ENCODE assay signal across 27 cellular contexts in genomic region chr3:161265916-161266571, GRCh38. TPM values are rescaled to one million over a fixed set of nuclear protein-coding genes. Genes with fewer than 3 reads are reported as not detected.
DNase-seq lines count a peak whose midpoint lies in the region; ATAC-seq, FAIRE-seq and TF ChIP-seq lines count a peak whose summit lies in the region.
"Had no signal": no experiment of that assay in that cellular context is flagged by ENCODE, and none has a peak within 500 bp of the region (broad histone marks: within the 10 kb centered on the region; RNA-seq: fewer than 3 reads in every experiment).

No MANE protein-coding gene starts in this region.

- intact Hi-C loops in endothelial cell of umbilical vein (cut with micrococcal nuclease), result loop anchor here (1.0 to 5.0 kb wide), 5 partner anchors 45 to 701 kb away; partner anchors contain the start of genes KPNA4 and NMD3

- POLR2A ChIA-PET in endothelial cell of umbilical vein (lab: Charles Lee), result no interaction called here

- CTCF ChIA-PET in endothelial cell of umbilical vein (lab: Charles Lee), result interaction anchor here (0.6 to 1.7 kb wide), 4 partner anchors 9 to 309 kb away, joined by 3 to 7 read pairs (median 5); no protein-coding TSS in a partner anchor

- H2BK120ac ChIP-seq in neuronal stem cell (ENCODE audit: low read depth, low read length), result no peak overlapping the region

- H3K23ac ChIP-seq in neuronal stem cell (ENCODE audit: low read depth, low read length, poor library complexity), result no peak overlapping the region

- H3K9ac ChIP-seq in endothelial cell of umbilical vein (replicated peaks; ENCODE audit: extremely low read depth, insufficient read depth, low read length) (peak overlapping the region; percentile 34), neuronal stem cell (ENCODE audit: low read depth, low read length, poor library complexity) (no peak overlapping the region)

- no peak for TF ChIP-seq POLR2A in endothelial cell of umbilical vein (IDR thresholded peaks at IDR 0.05; ENCODE audit: low read depth, low read length)
- TF ChIP-seq POLR2A in gastroesophageal sphincter (IDR thresholded peaks at IDR 0.05), result no peak

- no peak overlapping the region for H3K14ac ChIP-seq in neuronal stem cell (ENCODE audit: low read length)

- H3K79me1 ChIP-seq in neuronal stem cell (ENCODE audit: low read depth, low read length), result no peaks in the 10 kb centered on the region

- TF ChIP-seq EP300 in gastroesophageal sphincter (IDR thresholded peaks at IDR 0.05), result no peak

- no peak overlapping the region for H4K91ac ChIP-seq in neuronal stem cell (ENCODE audit: low read depth, low read length, poor library complexity)

- H3K4me3 ChIP-seq in endothelial cell of umbilical vein (replicated peaks in 1 of 3; ENCODE audit: insufficient read depth in 1 of 3, low read depth in 1 of 3, low read length in 3 of 3) (no peak overlapping the region), osteoblast (ENCODE audit: insufficient read depth, low read length) (no peak overlapping the region), gastroesophageal sphincter (no peak overlapping the region), neuronal stem cell (ENCODE audit: low read length in 2 of 2) (no peak overlapping the region)
- H3K4me3 ChIP-seq: heart right ventricle, testis had no signal

- no peak overlapping the region for H3K4ac ChIP-seq in neuronal stem cell (ENCODE audit: low read length)

- TF ChIP-seq CTCF in endothelial cell of umbilical vein (IDR thresholded peaks at IDR 0.05; ENCODE audit: extremely low read depth in 1 of 2, insufficient read depth in 1 of 2, low read depth in 1 of 2, low read length in 2 of 2) (no peak), osteoblast (IDR thresholded peaks at IDR 0.05; ENCODE audit: extremely low read depth, low read depth, low read length) (no peak), gastroesophageal sphincter (IDR thresholded peaks at IDR 0.05) (no peak)

- H2AFZ ChIP-seq in endothelial cell of umbilical vein (ENCODE audit: low read depth, low read length) (no peak overlapping the region), osteoblast (ENCODE audit: low read length) (no peak overlapping the region), neuronal stem cell (ENCODE audit: low read length) (no peak overlapping the region)

- H3K79me2 ChIP-seq in endothelial cell of umbilical vein (ENCODE audit: control insufficient read depth, insufficient read depth, low read length), result peaks cover 2% of the 10 kb centered on the region
- H3K79me2 ChIP-seq in osteoblast (ENCODE audit: insufficient read depth, low read length), result no peaks in the 10 kb centered on the region

- H2BK5ac ChIP-seq in neuronal stem cell (ENCODE audit: low read length), result no peak overlapping the region

- H3K27me3 ChIP-seq in endothelial cell of umbilical vein (ENCODE audit: control insufficient read depth in 2 of 2, insufficient read depth in 2 of 2, low read length in 2 of 2), result no peaks in the 10 kb centered on the region
- no peaks in the 10 kb centered on the region for H3K27me3 ChIP-seq in osteoblast (ENCODE audit: insufficient read depth, low read length)
- H3K27me3 ChIP-seq in gastroesophageal sphincter, result no peaks in the 10 kb centered on the region
- no peaks in the 10 kb centered on the region for H3K27me3 ChIP-seq in neuronal stem cell (ENCODE audit: control insufficient read depth in 3 of 3, insufficient read depth in 3 of 3, low read depth in 1 of 3, low read length in 3 of 3)
- H3K27me3 ChIP-seq: heart right ventricle, testis had no signal

- ATAC-seq in gastroesophageal sphincter (no peak), GM19455 (IDR thresholded peaks at IDR 0.05; ENCODE audit: unreplicated experiment) (no peak)
- ATAC-seq: naive thymus-derived CD4-positive, alpha-beta T cell; stimulated activated naive B cell treated with anti-CD40 and anti-IgM and Interleukin-4, amounts not matched to agents 10 μg/mL and 1 μg/mL and 100 μg/mL, for 72 hours had no signal

- H4K8ac ChIP-seq in neuronal stem cell (ENCODE audit: low read depth, low read length), result no peak overlapping the region

- H3K9me3 ChIP-seq in endothelial cell of umbilical vein (replicated peaks; ENCODE audit: control insufficient read depth, insufficient read depth, low read length) (peaks cover 2% of the 10 kb centered on the region), osteoblast (ENCODE audit: low read depth, low read length) (no peaks in the 10 kb centered on the region), gastroesophageal sphincter (no peaks in the 10 kb centered on the region), neuronal stem cell (replicated peaks in 1 of 2; ENCODE audit: control insufficient read depth in 2 of 2, insufficient read depth in 1 of 2, low read depth in 1 of 2, low read length in 2 of 2) (peaks cover 0 to 21% of the 10 kb centered on the region in 2 donors)
- H3K9me3 ChIP-seq: testis had no signal

- H2BK12ac ChIP-seq in neuronal stem cell (ENCODE audit: low read length), result no peak overlapping the region

- H4K20me1 ChIP-seq in endothelial cell of umbilical vein (replicated peaks; ENCODE audit: control insufficient read depth, extremely low read depth, insufficient read depth, low read length), result no peaks in the 10 kb centered on the region
- H4K20me1 ChIP-seq in osteoblast (ENCODE audit: insufficient read depth, low read length), result no peaks in the 10 kb centered on the region

- H3K36me3 ChIP-seq in endothelial cell of umbilical vein (ENCODE audit: control insufficient read depth in 2 of 2, extremely low read depth in 1 of 2, insufficient read depth in 2 of 2, low read length in 2 of 2) (peaks cover 0 to 3% of the 10 kb centered on the region in 2 experiments), osteoblast (ENCODE audit: insufficient read depth, low read length) (no peaks in the 10 kb centered on the region), gastroesophageal sphincter (peaks cover 0 to 23% of the 10 kb centered on the region in 2 donors), neuronal stem cell (replicated peaks in 1 of 2; ENCODE audit: control insufficient read depth in 2 of 2, insufficient read depth in 2 of 2, low read length in 2 of 2) (no peaks in the 10 kb centered on the region)

- no peak overlapping the region for H2AK5ac ChIP-seq in neuronal stem cell (ENCODE audit: low read depth, low read length)

- TSS peak; percentile 69 for BruUV-seq in endothelial cell of umbilical vein (replicated peaks; lab: Mats Ljungman, UMichigan)

- no peaks in the 10 kb centered on the region for H3K9me1 ChIP-seq in endothelial cell of umbilical vein (replicated peaks; ENCODE audit: control insufficient read depth, extremely low read depth, insufficient read depth, low read length)

- no peak overlapping the region for H3K18ac ChIP-seq in neuronal stem cell (ENCODE audit: low read length)

- dilution Hi-C loops in endothelial cell of umbilical vein (cut with MboI; ENCODE audit: extremely low pct_ligation_motif_present, low sequenced_read_pairs), result no loop called here

- H3K4me1 ChIP-seq in endothelial cell of umbilical vein (ENCODE audit: control insufficient read depth, extremely low read depth, insufficient read depth, low read length) (peaks cover 23% of the 10 kb centered on the region), osteoblast (ENCODE audit: insufficient read depth, low read length) (peaks cover 36% of the 10 kb centered on the region), gastroesophageal sphincter (no peaks in the 10 kb centered on the region), neuronal stem cell (ENCODE audit: control insufficient read depth in 2 of 2, insufficient read depth in 1 of 2, low read depth in 1 of 2, low read length in 2 of 2) (no peaks in the 10 kb centered on the region)
- H3K4me1 ChIP-seq: testis had no signal

- H3K4me2 ChIP-seq in endothelial cell of umbilical vein (ENCODE audit: insufficient read depth, low read length), result peak overlapping the region; percentile 84
- H3K4me2 ChIP-seq in osteoblast (ENCODE audit: insufficient read depth, low read length), result no peak overlapping the region
- H3K4me2 ChIP-seq in neuronal stem cell (ENCODE audit: insufficient read depth, low read length, poor library complexity, severe bottlenecking), result no peak overlapping the region

- H3K27ac ChIP-seq in endothelial cell of umbilical vein (ENCODE audit: insufficient read depth, low read depth, low read length), result peak overlapping the region; percentile 86
- peak overlapping the region; percentile 63 for H3K27ac ChIP-seq in osteoblast (ENCODE audit: low read depth, low read length)
- H3K27ac ChIP-seq in gastroesophageal sphincter, result no peak overlapping the region
- H3K27ac ChIP-seq in neuronal stem cell (replicated peaks; ENCODE audit: low read length), result no peak overlapping the region
- H3K27ac ChIP-seq: heart right ventricle, HL-60, testis had no signal

- WGBS in gastroesophageal sphincter (ENCODE audit: low coverage in 1 of 2), 2 donors, result 75 to 100% methylated on average over 3 to 4 of the region's 5 CpGs
- no CpG with 5 or more reads among the region's 5 CpGs for WGBS in neuronal stem cell (ENCODE audit: extremely low coverage in 2 of 2, insufficient read length in 2 of 2, insufficient replicate concordance in 1 of 2), 2 donors

- DNase-seq in EH (ENCODE audit: low read depth), result peak; percentile 58
- peak; percentile 80 for DNase-seq in M059J (ENCODE audit: low read depth)
- peak; percentile 56 for DNase-seq in endothelial cell of umbilical vein (ENCODE audit: low read depth, low spot score)
- DNase-seq in osteoblast (ENCODE audit: insufficient read length, low spot score, missing footprints), result no peak
- DNase-seq in neuronal stem cell (ENCODE audit: low spot score), result no peak
- DNase-seq: activated CD4-positive, alpha-beta T cell treated with anti-CD3 and anti-CD28 coated beads, Interleukin-2, amount 50 U/mL, for 4 hours; activated CD4-positive, CD25-positive, alpha-beta regulatory T cell; activated naive CD4-positive, alpha-beta T cell treated with anti-CD3 and anti-CD28 coated beads, Interleukin-2, amount 50 U/mL, for 16 hours; caudate nucleus; CD4-positive, alpha-beta T cell; H7; heart right ventricle; naive thymus-derived CD4-positive, alpha-beta T cell; NCI-H1092 treated with DMSO at 0.1 percent for 48 hours; NCI-H187 treated with DMSO at 0.1 percent for 48 hours; NCI-H526 treated with DMSO at 0.1 percent for 48 hours; retina; RPMI8226; stimulated activated CD4-positive, alpha-beta T cell treated with anti-CD3 and anti-CD28 coated beads, Interleukin-4, amount 100 ng/mL, for 24 hours; stimulated activated naive B cell treated with anti-CD40 and anti-IgM and Interleukin-4, amounts not matched to agents 10 μg/mL and 1 μg/mL and 100 μg/mL, for 72 hours; T-helper 9 cell; testis had no signal

- peak; percentile 37 for FAIRE-seq in endothelial cell of umbilical vein (lab: Jason Lieb, UNC)
- FAIRE-seq: G401.6, HepG2 had no signal

- H2BK15ac ChIP-seq in neuronal stem cell (ENCODE audit: low read length), result no peak overlapping the region

RNA-seq across cellular contexts. Expression of gene NMD3, which starts 44.9 kb away (rescaled TPM):
- total RNA-seq in M059J (2014; rRNA removed; shearing (Covaris generic)), result 43.6 and 64.4 TPM in 2 replicates
- total RNA-seq in endothelial cell of umbilical vein (53.8 and 57.9 TPM in 2 replicates), osteoblast (94.6 and 118 TPM in 2 replicates), gastroesophageal sphincter (10 to 100 TPM; 26.1 to 72.8 (median 51.8) TPM)
- 9.7 and 14.2 TPM in 2 replicates for polyA plus RNA-seq in endothelial cell of umbilical vein
- polyA plus RNA-seq in endothelial cell of umbilical vein (2011; cell fraction: cytosol; rRNA removed), result 19.7 and 22.1 TPM in 2 replicates
- polyA plus RNA-seq in endothelial cell of umbilical vein (2011; cell fraction: nucleus; rRNA removed), result 31.4 and 32.9 TPM in 2 replicates
- 40.0 and 49.6 TPM in 2 replicates for polyA plus RNA-seq in endothelial cell of umbilical vein (2012)
- polyA minus RNA-seq in endothelial cell of umbilical vein, result 54.0 and 65.7 TPM in 2 replicates
- 29.6 TPM for polyA minus RNA-seq in endothelial cell of umbilical vein (2011; cell fraction: cytosol; rRNA and poly(A)+ RNA removed)
- polyA minus RNA-seq in endothelial cell of umbilical vein (2011; cell fraction: nucleus; rRNA and poly(A)+ RNA removed), result 50.5 and 70.8 TPM in 2 replicates
- 24.2 TPM for polyA plus RNA-seq in neuronal stem cell (2013, experiment 1 of 2)
- 23.3 TPM for polyA plus RNA-seq in neuronal stem cell (2013, experiment 2 of 2)

Comparison
In these comparisons a context has a peak if more than half of its experiments do, and no peak if none do; other contexts are left out.
1. DNase-seq: peak in EH (single experiment), M059J (single experiment) and endothelial cell of umbilical vein (single experiment); none in osteoblast (single experiment) and neuronal stem cell (single experiment).
2. H3K27ac ChIP-seq: peak in endothelial cell of umbilical vein (single experiment) and osteoblast (single experiment); none in gastroesophageal sphincter (0 of 4) and neuronal stem cell (single experiment).